ENCODE assay signal across 6 cellular contexts in genomic region chr1:16868787-16869186, GRCh38. TPM values are rescaled to one million over a fixed set of nuclear protein-coding genes. Genes with fewer than 3 reads are reported as not detected.
"Had no signal": no experiment of that assay in that cellular context is flagged by ENCODE, and none has a peak within 500 bp of the region (broad histone marks: within the 10 kb centered on the region; RNA-seq: fewer than 3 reads in every experiment).

No MANE protein-coding gene starts in this region.

RNA-seq across cellular contexts. Expression of gene RNU1-2, which starts 27.0 kb away (rescaled TPM):
- total RNA-seq: fibroblast of villous mesenchyme had no signal
- polyA plus RNA-seq: esophagus, fibroblast of lung, foreskin keratinocyte, heart left ventricle, heart right ventricle had no signal
